Comparison of ENCODE assay signal across 8 cellular contexts in genomic region chr11:73645972-73646631, GRCh38. TPM values are rescaled to one million over a fixed set of nuclear protein-coding genes. Genes with fewer than 3 reads are reported as not detected.
DNase-seq lines count a peak whose midpoint lies in the region; ATAC-seq and TF ChIP-seq lines count a peak whose summit lies in the region.

TSS of gene PLEKHB1 (plus strand) at chr11:73646581. CDS start at chr11:73646609, 28 bp downstream.

- no peak within 1 kb of the TSS for H4K8ac ChIP-seq in trophoblast cell (ENCODE audit: low read depth, low read length)

- H2BK12ac ChIP-seq in trophoblast cell (ENCODE audit: low read length), result no peak within 1 kb of the TSS

- no peak within 1 kb of the TSS for H2AFZ ChIP-seq in trophoblast cell (ENCODE audit: insufficient read depth, low read length, poor library complexity)

- no peak within 1 kb of the TSS for H4K12ac ChIP-seq in trophoblast cell (ENCODE audit: low read depth, low read length)

- H3K9me3 ChIP-seq in ES-I3 (ENCODE audit: control insufficient read depth, insufficient read depth, low read length) (no peaks in the 10 kb centered on the region), WERI-Rb-1 (ENCODE audit: severe bottlenecking) (no peaks in the 10 kb centered on the region), trophoblast cell (ENCODE audit: insufficient read depth, low read depth, low read length) (no peaks in the 10 kb centered on the region)

- no peaks in the 10 kb centered on the region for H3K79me1 ChIP-seq in trophoblast cell (ENCODE audit: low read length)

- H3K18ac ChIP-seq in trophoblast cell (ENCODE audit: low read length), result no peak within 1 kb of the TSS

- H2BK5ac ChIP-seq in trophoblast cell (ENCODE audit: low read depth, low read length, poor library complexity), result no peak within 1 kb of the TSS

- H3K4me3 ChIP-seq in WERI-Rb-1 (ENCODE audit: low read depth, low read length) (peak within 1 kb of the TSS; percentile 74), trophoblast cell (ENCODE audit: low read depth, low read length) (no peak within 1 kb of the TSS)

- H3K23ac ChIP-seq in trophoblast cell (ENCODE audit: low read length), result no peak within 1 kb of the TSS

- no peak within 1 kb of the TSS for H4K91ac ChIP-seq in trophoblast cell (ENCODE audit: low read depth, low read length)

- no peaks in the 10 kb centered on the region for H3K79me2 ChIP-seq in trophoblast cell (ENCODE audit: control insufficient read depth, insufficient read depth, low read length, poor library complexity)

- TF ChIP-seq CTCF in WERI-Rb-1 (IDR thresholded peaks at IDR 0.05; ENCODE audit: low read depth, low read length), result no peak
- no peak for TF ChIP-seq CTCF in foreskin keratinocyte (conservative IDR thresholded peaks at IDR 0.05)

- intact Hi-C loops in left ventricle myocardium superior (cut with micrococcal nuclease), result no loop called here

- H3K4me1 ChIP-seq in ES-I3 (ENCODE audit: insufficient read depth, low read length) (peaks cover 23% of the 10 kb centered on the region), trophoblast cell (ENCODE audit: control insufficient read depth in 1 of 2, insufficient read depth in 2 of 2, low read length in 2 of 2) (peaks cover 5 to 7% of the 10 kb centered on the region in 2 experiments), foreskin keratinocyte (no peaks in the 10 kb centered on the region)

- DNase-seq in WERI-Rb-1 (peak; percentile 99), left ventricle myocardium superior (peak; percentile 35), trophoblast cell (no peak), foreskin keratinocyte (no peak), NCI-H2171 (lab: John Stamatoyannopoulos, UW) (no peak), OCI-M2 (lab: John Stamatoyannopoulos, UW; ENCODE audit: unreplicated experiment) (no peak), HuH-7 (ENCODE audit: low spot score) (no peak)

- peak within 1 kb of the TSS; percentile 11 for H3K4me2 ChIP-seq in trophoblast cell (ENCODE audit: low read length)

- peak; percentile 11 for ATAC-seq in left ventricle myocardium superior
- no peak for ATAC-seq in foreskin keratinocyte

- H2BK120ac ChIP-seq in trophoblast cell (ENCODE audit: insufficient read depth, low read length, poor library complexity), result no peak within 1 kb of the TSS

- peak within 1 kb of the TSS; percentile 95 for H3K27ac ChIP-seq in WERI-Rb-1
- no peak within 1 kb of the TSS for H3K27ac ChIP-seq in trophoblast cell (ENCODE audit: low read depth, low read length)
- H3K27ac ChIP-seq in foreskin keratinocyte, result no peak within 1 kb of the TSS

- no peak within 1 kb of the TSS for H2AK5ac ChIP-seq in trophoblast cell (ENCODE audit: low read length)

- no peaks in the 10 kb centered on the region for H3K27me3 ChIP-seq in WERI-Rb-1 (ENCODE audit: insufficient read depth, low read depth, severe bottlenecking)
- peaks cover 12% of the 10 kb centered on the region for H3K27me3 ChIP-seq in trophoblast cell (ENCODE audit: insufficient read depth, low read length)
- peaks cover 43% of the 10 kb centered on the region for H3K27me3 ChIP-seq in foreskin keratinocyte

- H3K36me3 ChIP-seq in ES-I3 (ENCODE audit: insufficient read depth, low read length) (no peaks in the 10 kb centered on the region), WERI-Rb-1 (peaks cover 3% of the 10 kb centered on the region; the same call in 1 of the 2 replicates), trophoblast cell (ENCODE audit: control insufficient read depth in 1 of 2, insufficient read depth in 2 of 2, low read length in 2 of 2) (no peaks in the 10 kb centered on the region)

- H3K14ac ChIP-seq in trophoblast cell (ENCODE audit: low read length), result no peak within 1 kb of the TSS

- H3K9ac ChIP-seq in ES-I3 (ENCODE audit: low read depth, low read length) (peak within 1 kb of the TSS; percentile 75), trophoblast cell (ENCODE audit: low read length) (no peak within 1 kb of the TSS)

- no CpG with 5 or more reads among the region's 26 CpGs for WGBS in trophoblast cell (ENCODE audit: extremely low coverage, insufficient coverage, insufficient read length)

- no peak within 1 kb of the TSS for H3K4ac ChIP-seq in trophoblast cell (ENCODE audit: low read depth, low read length)

RNA-seq across cellular contexts. Expression of gene PLEKHB1, which starts in this region (rescaled TPM):
- 6.1 TPM for total RNA-seq in left ventricle myocardium superior
- polyA plus RNA-seq in trophoblast cell (2013), result 0.12 and 0.34 TPM in 2 replicates
- not detected in 2 replicates for total RNA-seq in foreskin keratinocyte
- 0.03 TPM in 1 of 2 replicates, not detected in the other for polyA plus RNA-seq in foreskin keratinocyte

Comparison
In these comparisons a context has a peak if more than half of its experiments do, and no peak if none do; other contexts are left out.
1. DNase-seq: peak in WERI-Rb-1 (single experiment) and left ventricle myocardium superior (single experiment); none in trophoblast cell (0 of 2), foreskin keratinocyte (0 of 2), NCI-H2171 (single experiment), OCI-M2 (single experiment) and HuH-7 (single experiment).